1 cellular context compared by ENCODE assay signal in the genomic region with DNA sequence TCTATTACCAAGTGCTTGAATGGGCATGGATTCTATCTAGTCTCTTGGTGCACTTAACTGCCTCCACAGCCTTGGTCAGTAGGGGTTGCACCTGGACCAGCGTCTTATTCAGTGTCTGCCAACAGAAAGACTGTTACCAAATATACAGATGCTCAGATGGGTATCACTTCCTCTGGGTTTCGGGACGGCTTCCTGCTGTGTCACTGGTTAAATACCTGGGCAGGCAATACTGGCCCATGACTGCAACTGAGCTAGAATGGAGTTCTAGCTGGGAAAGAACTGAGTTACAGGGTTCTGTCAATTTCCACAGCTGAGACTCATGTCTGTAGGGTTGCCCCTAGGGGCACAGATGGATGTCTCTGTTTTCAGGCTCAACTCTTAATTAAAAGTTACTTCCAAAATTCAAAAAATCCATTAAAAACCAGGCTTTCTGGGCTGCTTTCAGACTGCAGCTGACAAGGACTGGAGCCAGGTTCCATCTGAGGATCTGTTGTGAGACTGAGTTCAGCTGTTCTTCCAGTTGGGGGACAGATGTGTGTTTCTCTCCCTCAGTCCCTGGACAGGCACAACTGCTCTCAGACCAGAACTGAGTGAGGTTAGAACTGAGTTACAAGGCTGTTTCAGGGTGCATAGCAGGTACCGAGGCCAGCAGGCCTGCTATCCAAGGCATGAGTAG.
TF ChIP-seq lines count a peak whose summit lies in the region.

No MANE protein-coding gene starts in this region.

TF ChIP-seq in GM12878, 131 proteins besides CTCF, POLR2A, EP300 and RAD21 (continued from another document):
- no peak for TF ChIP-seq PAX8 (IDR thresholded peaks at IDR 0.05)
